In genomic region chr2:69195706-69196105, GRCh38 we compare ENCODE assay signal across 16 cellular contexts.
A peak's percentile ranks its signal among the peaks of the same experiment; 100 is the strongest.
DNase-seq lines count a peak whose midpoint lies in the region; ATAC-seq and TF ChIP-seq lines count a peak whose summit lies in the region.
"Had no signal": no experiment of that assay in that cellular context is flagged by ENCODE, and none has a peak within 500 bp of the region (broad histone marks: within the 10 kb centered on the region; RNA-seq: fewer than 3 reads in every experiment).

No MANE protein-coding gene starts in this region.

- H3K4me2 ChIP-seq in MM.1S (ENCODE audit: low read depth, low read length) = no peak overlapping the region
- H3K4me2 ChIP-seq: BLaER1 treated with 17β-estradiol and CSF1 and Interleukin-3, amounts not matched to agents 10 nM and 100 nM had no signal

- H3K36me3 ChIP-seq in suprapubic skin (peaks cover 10% of the 10 kb centered on the region), MM.1S (replicated peaks; ENCODE audit: insufficient read depth, low read length) (no peaks in the 10 kb centered on the region)
- H3K36me3 ChIP-seq: BLaER1 treated with 17β-estradiol and CSF1 and Interleukin-3, amounts not matched to agents 10 nM and 100 nM had no signal

- no peaks in the 10 kb centered on the region for H3K79me2 ChIP-seq in MM.1S (ENCODE audit: low read length)

- no peak overlapping the region for H3K4me3 Mint-ChIP-seq in T-helper 2 cell treated with Interferon-gamma antibody and Interleukin-4, amounts not matched to agents 5 μg/mL and 100 μg/mL, for 36 hours

- H3K4me3 ChIP-seq in AG10803 (ENCODE audit: low read length) = no peak overlapping the region
- H3K4me3 ChIP-seq in choroid plexus epithelial cell (ENCODE audit: low read depth, low read length) = no peak overlapping the region
- no peak overlapping the region for H3K4me3 ChIP-seq in suprapubic skin
- no peak overlapping the region for H3K4me3 ChIP-seq in MM.1S (ENCODE audit: low read length)
- H3K4me3 ChIP-seq: BLaER1 treated with 17β-estradiol and CSF1 and Interleukin-3, amounts not matched to agents 10 nM and 100 nM had no signal

- intact Hi-C loops in sciatic nerve (cut with DNase I) = no loop called here

- no peaks in the 10 kb centered on the region for H3K9me3 Mint-ChIP-seq in T-helper 2 cell treated with Interferon-gamma antibody and Interleukin-4, amounts not matched to agents 5 μg/mL and 100 μg/mL, for 36 hours

- TF ChIP-seq CTCF in AG10803 (conservative IDR thresholded peaks at IDR 0.05; ENCODE audit: low read length) (no peak), choroid plexus epithelial cell (conservative IDR thresholded peaks at IDR 0.05; ENCODE audit: low read depth, low read length) (no peak), suprapubic skin (IDR thresholded peaks at IDR 0.05) (no peak), MM.1S (IDR thresholded peaks at IDR 0.05; ENCODE audit: low read length) (no peak)

- no peaks in the 10 kb centered on the region for H3K4me1 Mint-ChIP-seq in T-helper 2 cell treated with Interferon-gamma antibody and Interleukin-4, amounts not matched to agents 5 μg/mL and 100 μg/mL, for 36 hours (ENCODE audit: low read depth)

- no peaks in the 10 kb centered on the region for H3F3A ChIP-seq in MM.1S (ENCODE audit: insufficient read depth, low read length)

- no peaks in the 10 kb centered on the region for H3K36me3 Mint-ChIP-seq in T-helper 2 cell treated with Interferon-gamma antibody and Interleukin-4, amounts not matched to agents 5 μg/mL and 100 μg/mL, for 36 hours (ENCODE audit: low read depth)

- H3K27ac ChIP-seq in suprapubic skin = peak overlapping the region; percentile 49
- no peak overlapping the region for H3K27ac ChIP-seq in MM.1S (ENCODE audit: low read length)
- H3K27ac ChIP-seq: BLaER1 treated with 17β-estradiol and CSF1 and Interleukin-3, amounts not matched to agents 10 nM and 100 nM; RWPE1 had no signal

- no peak overlapping the region for H2AFZ ChIP-seq in MM.1S (ENCODE audit: low read length)

- H3K27me3 ChIP-seq in suprapubic skin (no peaks in the 10 kb centered on the region), MM.1S (replicated peaks; ENCODE audit: insufficient read depth, low read length) (no peaks in the 10 kb centered on the region)
- H3K27me3 ChIP-seq: BLaER1 treated with 17β-estradiol and CSF1 and Interleukin-3, amounts not matched to agents 10 nM and 100 nM had no signal

- H4K20me1 ChIP-seq in MM.1S (ENCODE audit: insufficient read depth, low read length) = no peaks in the 10 kb centered on the region
- H4K20me1 ChIP-seq: BLaER1 treated with 17β-estradiol and CSF1 and Interleukin-3, amounts not matched to agents 10 nM and 100 nM had no signal

- no peaks in the 10 kb centered on the region for H3K9me2 ChIP-seq in MM.1S (replicated peaks; ENCODE audit: insufficient read depth, low read length)

- H3K27me3 Mint-ChIP-seq in T-helper 2 cell treated with Interferon-gamma antibody and Interleukin-4, amounts not matched to agents 5 μg/mL and 100 μg/mL, for 36 hours (ENCODE audit: low read depth) = peaks cover 12% of the 10 kb centered on the region

- H3K9me3 ChIP-seq in suprapubic skin = no peaks in the 10 kb centered on the region
- no peaks in the 10 kb centered on the region for H3K9me3 ChIP-seq in MM.1S (replicated peaks; ENCODE audit: insufficient read depth, low read length)
- H3K9me3 ChIP-seq: BLaER1 treated with 17β-estradiol and CSF1 and Interleukin-3, amounts not matched to agents 10 nM and 100 nM had no signal

- no peak for TF ChIP-seq EP300 in suprapubic skin (IDR thresholded peaks at IDR 0.05)

- ATAC-seq in sciatic nerve = no peak
- ATAC-seq: PC-3 had no signal

- no peak overlapping the region for H3K27ac Mint-ChIP-seq in T-helper 2 cell treated with Interferon-gamma antibody and Interleukin-4, amounts not matched to agents 5 μg/mL and 100 μg/mL, for 36 hours

- DNase-seq in AG10803 (ENCODE audit: low read depth) (peak; percentile 36), choroid plexus epithelial cell (ENCODE audit: low read depth) (peak; percentile 59), iris pigment epithelial cell (ENCODE audit: low read depth) (peak; percentile 54), suprapubic skin (ENCODE audit: low spot score in 2 of 2) (no peak), MM.1S (no peak), NCI-H1436 (lab: John Stamatoyannopoulos, UW) (no peak), sciatic nerve (ENCODE audit: low spot score) (no peak)
- DNase-seq in T-helper 2 cell treated with Interferon-gamma antibody and Interleukin-4, amounts not matched to agents 5 μg/mL and 100 μg/mL, for 36 hours (ENCODE audit: low spot score) = no peak
- DNase-seq: DND-41, NCI-H1092, NCI-H2081 treated with DMSO at 0.1 percent for 48 hours, NCI-H510A, NCI-H82, PC-3 had no signal

- TF ChIP-seq POLR2A in suprapubic skin (IDR thresholded peaks at IDR 0.05) = no peak

- H3K9ac ChIP-seq in MM.1S (ENCODE audit: low read length) = no peak overlapping the region
- H3K9ac ChIP-seq: BLaER1 treated with 17β-estradiol and CSF1 and Interleukin-3, amounts not matched to agents 10 nM and 100 nM had no signal

- H3K4me1 ChIP-seq in suprapubic skin = peaks cover 19% of the 10 kb centered on the region
- no peaks in the 10 kb centered on the region for H3K4me1 ChIP-seq in MM.1S (ENCODE audit: low read length)
- H3K4me1 ChIP-seq: BLaER1 treated with 17β-estradiol and CSF1 and Interleukin-3, amounts not matched to agents 10 nM and 100 nM had no signal

Comparison
In these comparisons a context has a peak if more than half of its experiments do, and no peak if none do; other contexts are left out.
1. DNase-seq: peak in AG10803 (single experiment), choroid plexus epithelial cell (single experiment) and iris pigment epithelial cell (single experiment); none in suprapubic skin (0 of 2), MM.1S (single experiment), NCI-H1436 (single experiment), sciatic nerve (single experiment) and T-helper 2 cell treated with Interferon-gamma antibody and Interleukin-4, amounts not matched to agents 5 μg/mL and 100 μg/mL, for 36 hours (single experiment).